ENCODE assay signal across 1 cellular context in the genomic region with DNA sequence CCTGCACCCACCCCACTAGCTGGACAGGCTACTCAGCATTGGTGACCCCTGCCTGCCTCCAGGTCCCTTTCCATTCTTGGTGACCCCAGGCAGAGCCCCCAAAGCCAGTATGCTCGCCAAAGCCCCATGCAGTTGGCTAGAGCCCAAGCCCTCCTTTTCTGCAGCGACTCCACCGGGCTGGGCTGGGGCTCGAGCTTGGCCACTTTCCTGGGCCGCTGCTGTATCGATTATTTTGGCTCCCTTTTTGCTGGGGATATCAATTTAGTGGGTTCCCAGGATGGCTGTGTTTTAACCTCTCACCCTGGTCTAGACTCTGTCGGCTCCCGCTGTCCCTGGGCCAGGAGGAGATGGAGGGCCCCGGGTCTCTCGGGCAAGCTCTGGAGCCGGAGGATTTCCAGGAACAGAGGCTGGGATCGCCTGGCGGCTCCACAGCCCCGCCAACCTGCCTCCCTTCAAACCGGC.
TF ChIP-seq lines count a peak whose summit lies in the region.

No MANE protein-coding gene starts in this region.

TF ChIP-seq in IMR-90, 13 proteins besides CTCF, POLR2A, EP300 and RAD21 (continued from another document):
- TF ChIP-seq, protein P1, sequence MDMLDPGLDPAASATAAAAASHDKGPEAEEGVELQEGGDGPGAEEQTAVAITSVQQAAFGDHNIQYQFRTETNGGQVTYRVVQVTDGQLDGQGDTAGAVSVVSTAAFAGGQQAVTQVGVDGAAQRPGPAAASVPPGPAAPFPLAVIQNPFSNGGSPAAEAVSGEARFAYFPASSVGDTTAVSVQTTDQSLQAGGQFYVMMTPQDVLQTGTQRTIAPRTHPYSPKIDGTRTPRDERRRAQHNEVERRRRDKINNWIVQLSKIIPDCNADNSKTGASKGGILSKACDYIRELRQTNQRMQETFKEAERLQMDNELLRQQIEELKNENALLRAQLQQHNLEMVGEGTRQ (IDR thresholded peaks at IDR 0.05; ENCODE audit: low read depth, low read length): no peak
